In the genomic region with DNA sequence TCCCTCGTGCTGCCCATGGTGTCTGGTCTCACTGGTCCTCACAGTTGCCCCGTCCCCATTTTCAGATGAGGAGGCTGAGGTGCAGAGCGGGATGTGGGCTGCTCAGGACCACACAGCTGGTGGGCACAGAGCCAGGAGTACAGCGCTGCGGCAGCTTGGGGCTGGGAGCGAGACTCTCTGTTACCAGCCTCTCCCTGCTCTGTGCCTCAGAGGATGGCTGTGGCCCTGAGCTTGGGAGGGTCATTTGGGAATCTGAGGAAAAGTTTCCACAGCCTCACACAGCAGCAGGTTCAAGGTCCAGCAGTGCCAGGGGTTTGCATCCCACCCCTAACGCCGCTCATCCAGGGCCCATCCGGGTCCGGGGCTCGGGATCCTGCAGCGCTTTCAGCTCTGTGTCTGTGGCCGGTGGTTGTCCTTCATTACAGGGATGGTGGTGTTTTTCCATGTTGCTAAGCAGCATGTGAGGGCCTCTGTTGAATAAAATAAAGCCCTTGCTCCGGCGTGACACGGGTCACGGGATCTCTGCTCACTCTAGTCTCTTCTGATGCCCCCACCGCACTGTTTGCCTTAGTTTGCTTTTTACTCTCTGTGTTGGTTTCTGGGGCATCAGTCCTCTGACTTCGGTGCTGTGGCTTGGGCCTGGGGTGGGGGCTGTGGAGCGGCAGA, we compare ENCODE assay signal across 16 cellular contexts. TPM values are rescaled to one million over a fixed set of nuclear protein-coding genes. Genes with fewer than 3 reads are reported as not detected.
DNase-seq lines count a peak whose midpoint lies in the region; ATAC-seq and TF ChIP-seq lines count a peak whose summit lies in the region.
"Had no signal": no experiment of that assay in that cellular context is flagged by ENCODE, and none has a peak within 500 bp of the region (broad histone marks: within the 10 kb centered on the region; RNA-seq: fewer than 3 reads in every experiment).

No MANE protein-coding gene starts in this region.

- no peak for ATAC-seq in WTC11
- no peak for ATAC-seq in activated CD4-positive, CD25-positive, alpha-beta regulatory T cell treated with anti-CD3 and anti-CD28 coated beads, Interleukin-2, amount 50 U/mL, for 24 hours
- ATAC-seq in T-cell (replicated peaks in 1 of 4): no peak
- ATAC-seq: activated CD8-positive, alpha-beta memory T cell treated with anti-CD3 and anti-CD28 coated beads, Interleukin-2, amount 10 ng/mL, durations not matched to agents 7 days and 5 days; effector memory CD8-positive, alpha-beta T cell; stimulated activated memory B cell treated with anti-CD40 and anti-IgM and Interleukin-4, amounts not matched to agents 10 μg/mL and 1 μg/mL and 100 μg/mL, for 72 hours had no signal

- no peak overlapping the region for H3K9ac ChIP-seq in neural progenitor cell
- H3K9ac ChIP-seq: KMS-11 had no signal

- H3K36me3 Mint-ChIP-seq in WTC11: no peaks in the 10 kb centered on the region
- peaks cover 2% of the 10 kb centered on the region for H3K36me3 Mint-ChIP-seq in neural progenitor cell
- H3K36me3 Mint-ChIP-seq in T-cell: no peaks in the 10 kb centered on the region
- H3K36me3 Mint-ChIP-seq: activated CD8-positive, alpha-beta memory T cell treated with anti-CD3 and anti-CD28 coated beads, Interleukin-2, amount 10 ng/mL, durations not matched to agents 7 days and 5 days had no signal

- TF ChIP-seq CTCF in WTC11 (IDR thresholded peaks at IDR 0.05) (no peak), neural progenitor cell (IDR thresholded peaks at IDR 0.05) (no peak), tibial artery (IDR thresholded peaks at IDR 0.05) (no peak)

- peaks cover 32% of the 10 kb centered on the region for H3K4me1 Mint-ChIP-seq in WTC11
- H3K4me1 Mint-ChIP-seq in neural progenitor cell: peaks cover 51% of the 10 kb centered on the region
- H3K4me1 Mint-ChIP-seq in T-cell: peaks cover 12 to 21% (median 15%) of the 10 kb centered on the region in 3 donors

- H3K9me3 Mint-ChIP-seq in WTC11: no peaks in the 10 kb centered on the region
- H3K9me3 Mint-ChIP-seq in neural progenitor cell: no peaks in the 10 kb centered on the region
- H3K9me3 Mint-ChIP-seq in T-cell: no peaks in the 10 kb centered on the region
- H3K9me3 Mint-ChIP-seq: effector memory CD8-positive, alpha-beta T cell; stimulated activated memory B cell treated with anti-CD40 and anti-IgM and Interleukin-4, amounts not matched to agents 10 μg/mL and 1 μg/mL and 100 μg/mL, for 72 hours had no signal

- H3K27ac ChIP-seq in neural progenitor cell (no peak overlapping the region), tibial artery (peak overlapping the region; percentile 80 to 89)
- H3K27ac ChIP-seq: brain microvascular endothelial cell, KMS-11, VCaP had no signal

- intact Hi-C loops in tibial artery (cut with DNase I; ENCODE audit: low total_unique reads): no loop called here

- peaks cover 37% of the 10 kb centered on the region for H4K20me1 ChIP-seq in neural progenitor cell (ENCODE audit: low read depth)

- CTCF ChIA-PET in WTC11 (lab: Charles Lee): interaction anchor here (0.6 to 3.1 kb wide), 3 partner anchors 26 to 651 kb away, joined by 3 to 16 read pairs (median 4); no protein-coding TSS in a partner anchor
- CTCF ChIA-PET in T-cell (lab: Charles Lee): no interaction called here

- no peaks in the 10 kb centered on the region for H3K27me3 ChIP-seq in neural progenitor cell
- no peaks in the 10 kb centered on the region for H3K27me3 ChIP-seq in tibial artery
- H3K27me3 ChIP-seq: brain microvascular endothelial cell had no signal

- H3F3A ChIP-seq in neural progenitor cell (ENCODE audit: low read depth): no peaks in the 10 kb centered on the region

- H3K9me3 ChIP-seq in neural progenitor cell (ENCODE audit: low read depth) (no peaks in the 10 kb centered on the region), tibial artery (no peaks in the 10 kb centered on the region)

- H3K4me3 Mint-ChIP-seq in WTC11 (no peak overlapping the region), neural progenitor cell (peak overlapping the region; percentile 38), T-cell (no peak overlapping the region)
- H3K4me3 Mint-ChIP-seq: activated CD8-positive, alpha-beta memory T cell treated with anti-CD3 and anti-CD28 coated beads, Interleukin-2, amount 10 ng/mL, durations not matched to agents 7 days and 5 days; B cell; effector memory CD8-positive, alpha-beta T cell; stimulated activated memory B cell treated with anti-CD40 and anti-IgM and Interleukin-4, amounts not matched to agents 10 μg/mL and 1 μg/mL and 100 μg/mL, for 72 hours had no signal

- peaks cover 5% of the 10 kb centered on the region for H3K79me2 ChIP-seq in neural progenitor cell (ENCODE audit: low read depth)

- no peak overlapping the region for H3K4me2 ChIP-seq in neural progenitor cell
- H3K4me2 ChIP-seq: KMS-11 had no signal

- no peaks in the 10 kb centered on the region for H3K27me3 Mint-ChIP-seq in WTC11 (ENCODE audit: low read depth)
- H3K27me3 Mint-ChIP-seq in neural progenitor cell (ENCODE audit: insufficient read depth, low read depth): peaks cover 5% of the 10 kb centered on the region
- H3K27me3 Mint-ChIP-seq in T-cell: peaks cover 0 to 4% of the 10 kb centered on the region in 2 donors
- H3K27me3 Mint-ChIP-seq: stimulated activated memory B cell treated with anti-CD40 and anti-IgM and Interleukin-4, amounts not matched to agents 10 μg/mL and 1 μg/mL and 100 μg/mL, for 72 hours had no signal

- H3K36me3 ChIP-seq in neural progenitor cell (no peaks in the 10 kb centered on the region), tibial artery (peaks cover 27 to 38% (median 32%) of the 10 kb centered on the region in 3 donors)
- H3K36me3 ChIP-seq: brain microvascular endothelial cell had no signal

- POLR2A ChIA-PET in WTC11 (lab: Charles Lee) (no interaction called here), T-cell (lab: Charles Lee) (no interaction called here)

- H3K4me1 ChIP-seq in neural progenitor cell (no peaks in the 10 kb centered on the region), tibial artery (peaks cover 0 to 92% (median 72%) of the 10 kb centered on the region in 4 donors)

- no peak overlapping the region for H3K27ac Mint-ChIP-seq in WTC11
- peak overlapping the region; percentile 95 for H3K27ac Mint-ChIP-seq in neural progenitor cell
- no peak overlapping the region for H3K27ac Mint-ChIP-seq in T-cell
- H3K27ac Mint-ChIP-seq: activated CD8-positive, alpha-beta memory T cell treated with anti-CD3 and anti-CD28 coated beads, Interleukin-2, amount 10 ng/mL, durations not matched to agents 7 days and 5 days; B cell; effector memory CD8-positive, alpha-beta T cell; stimulated activated memory B cell treated with anti-CD40 and anti-IgM and Interleukin-4, amounts not matched to agents 10 μg/mL and 1 μg/mL and 100 μg/mL, for 72 hours had no signal

- no peak overlapping the region for H2AFZ ChIP-seq in neural progenitor cell (replicated peaks)

- H3K4me3 ChIP-seq in neural progenitor cell (no peak overlapping the region), tibial artery (no peak overlapping the region)

- no peak for DNase-seq in WTC11 (ENCODE audit: low spot score)
- DNase-seq in foreskin melanocyte: peak; percentile 85
- DNase-seq in neural progenitor cell (ENCODE audit: low spot score): no peak
- DNase-seq in tibial artery: peak in 1 of 2 donors; percentile 35
- DNase-seq in NCI-H345 (lab: John Stamatoyannopoulos, UW): no peak
- DNase-seq in T-cell: no peak
- DNase-seq: activated CD8-positive, alpha-beta memory T cell treated with anti-CD3 and anti-CD28 coated beads, Interleukin-2, amount 10 ng/mL, durations not matched to agents 7 days and 5 days; brain microvascular endothelial cell; DMS79; effector memory CD8-positive, alpha-beta T cell; NCI-H1417 treated with DMSO at 0.1 percent for 48 hours had no signal

TF ChIP-seq in WTC11, 78 proteins besides CTCF, POLR2A, EP300 and RAD21 (continues in another document):
- TF ChIP-seq NFATC4 (CRISPR knock-in tag; IDR thresholded peaks at IDR 0.05) (no peak), FOXP1 (CRISPR knock-in tag; IDR thresholded peaks at IDR 0.05; ENCODE audit: borderline replicate concordance) (no peak), GABPB1 (CRISPR knock-in tag; IDR thresholded peaks at IDR 0.05) (peak; percentile 23; the same call in 1 of the 2 replicates), NR3C1 (CRISPR knock-in tag; conservative IDR thresholded peaks at IDR 0.05; ENCODE audit: low read depth) (no peak), GRHL2 (CRISPR knock-in tag; IDR thresholded peaks at IDR 0.05; ENCODE audit: insufficient replicate concordance, severe bottlenecking) (no peak), TEAD4 (CRISPR knock-in tag; IDR thresholded peaks at IDR 0.05) (no peak)
- TF ChIP-seq, protein P1, sequence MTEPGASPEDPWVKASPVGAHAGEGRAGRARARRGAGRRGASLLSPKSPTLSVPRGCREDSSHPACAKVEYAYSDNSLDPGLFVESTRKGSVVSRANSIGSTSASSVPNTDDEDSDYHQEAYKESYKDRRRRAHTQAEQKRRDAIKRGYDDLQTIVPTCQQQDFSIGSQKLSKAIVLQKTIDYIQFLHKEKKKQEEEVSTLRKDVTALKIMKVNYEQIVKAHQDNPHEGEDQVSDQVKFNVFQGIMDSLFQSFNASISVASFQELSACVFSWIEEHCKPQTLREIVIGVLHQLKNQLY (CRISPR knock-in tag; IDR thresholded peaks at IDR 0.05): no peak

RNA-seq across cellular contexts. Expression of a gene that starts 6.4 kb away (rescaled TPM):
- 33.0 to 35.8 TPM (median 34.7 TPM) in 3 replicates for total RNA-seq in WTC11 (2021)
- 8.8 and 28.4 TPM in 2 replicates for total RNA-seq in neural progenitor cell (ENCODE audit: low replicate concordance)
- 1 to 10 TPM; 3.2 to 6.2 (median 5.1) TPM for total RNA-seq in T-cell
